1 cellular context compared by ENCODE assay signal in the genomic region with DNA sequence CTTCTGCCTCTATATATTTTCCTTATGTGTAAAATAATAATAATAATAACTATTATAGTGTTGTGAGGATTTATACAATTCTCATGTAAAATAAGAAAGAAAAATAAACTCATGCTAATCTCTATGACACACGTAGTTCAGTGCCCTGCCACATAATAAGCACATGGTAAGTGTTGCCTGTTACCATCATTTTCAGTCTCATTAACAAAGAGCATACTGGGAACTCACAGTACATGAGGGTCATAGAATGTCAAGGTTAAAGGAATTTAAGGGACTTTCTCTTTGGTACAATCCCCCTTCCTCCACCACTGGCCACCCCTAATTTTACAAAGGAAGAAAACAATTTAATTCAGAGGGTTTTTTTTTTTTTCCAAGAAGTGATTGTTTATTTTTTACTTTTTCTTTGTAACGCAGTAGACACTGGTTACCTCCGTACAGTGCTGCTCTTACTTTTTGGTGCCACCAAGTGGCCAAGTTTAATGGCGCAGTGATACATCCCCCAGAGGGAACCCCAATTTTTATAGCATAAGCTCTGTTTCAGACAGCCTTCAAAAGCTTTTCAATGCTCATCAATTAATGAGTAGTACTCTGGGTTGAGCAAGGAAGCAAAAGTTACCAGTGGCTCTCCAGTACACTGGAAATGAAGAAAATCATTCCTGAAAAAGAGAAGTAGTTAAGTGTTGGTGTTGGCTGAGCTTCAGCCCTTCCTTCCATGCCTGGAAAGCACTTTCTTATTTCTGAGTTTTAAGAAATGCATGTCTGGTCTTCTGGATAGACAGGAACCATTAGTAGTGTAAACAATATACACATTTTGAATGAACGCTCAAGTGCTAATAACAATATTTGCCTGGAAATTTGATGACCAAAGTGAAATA.
TF ChIP-seq lines count a peak whose summit lies in the region.

No MANE protein-coding gene starts in this region.

TF ChIP-seq in GM23338, 12 proteins besides CTCF, POLR2A, EP300 and RAD21 (continued from another document):
- TF ChIP-seq, protein P1, sequence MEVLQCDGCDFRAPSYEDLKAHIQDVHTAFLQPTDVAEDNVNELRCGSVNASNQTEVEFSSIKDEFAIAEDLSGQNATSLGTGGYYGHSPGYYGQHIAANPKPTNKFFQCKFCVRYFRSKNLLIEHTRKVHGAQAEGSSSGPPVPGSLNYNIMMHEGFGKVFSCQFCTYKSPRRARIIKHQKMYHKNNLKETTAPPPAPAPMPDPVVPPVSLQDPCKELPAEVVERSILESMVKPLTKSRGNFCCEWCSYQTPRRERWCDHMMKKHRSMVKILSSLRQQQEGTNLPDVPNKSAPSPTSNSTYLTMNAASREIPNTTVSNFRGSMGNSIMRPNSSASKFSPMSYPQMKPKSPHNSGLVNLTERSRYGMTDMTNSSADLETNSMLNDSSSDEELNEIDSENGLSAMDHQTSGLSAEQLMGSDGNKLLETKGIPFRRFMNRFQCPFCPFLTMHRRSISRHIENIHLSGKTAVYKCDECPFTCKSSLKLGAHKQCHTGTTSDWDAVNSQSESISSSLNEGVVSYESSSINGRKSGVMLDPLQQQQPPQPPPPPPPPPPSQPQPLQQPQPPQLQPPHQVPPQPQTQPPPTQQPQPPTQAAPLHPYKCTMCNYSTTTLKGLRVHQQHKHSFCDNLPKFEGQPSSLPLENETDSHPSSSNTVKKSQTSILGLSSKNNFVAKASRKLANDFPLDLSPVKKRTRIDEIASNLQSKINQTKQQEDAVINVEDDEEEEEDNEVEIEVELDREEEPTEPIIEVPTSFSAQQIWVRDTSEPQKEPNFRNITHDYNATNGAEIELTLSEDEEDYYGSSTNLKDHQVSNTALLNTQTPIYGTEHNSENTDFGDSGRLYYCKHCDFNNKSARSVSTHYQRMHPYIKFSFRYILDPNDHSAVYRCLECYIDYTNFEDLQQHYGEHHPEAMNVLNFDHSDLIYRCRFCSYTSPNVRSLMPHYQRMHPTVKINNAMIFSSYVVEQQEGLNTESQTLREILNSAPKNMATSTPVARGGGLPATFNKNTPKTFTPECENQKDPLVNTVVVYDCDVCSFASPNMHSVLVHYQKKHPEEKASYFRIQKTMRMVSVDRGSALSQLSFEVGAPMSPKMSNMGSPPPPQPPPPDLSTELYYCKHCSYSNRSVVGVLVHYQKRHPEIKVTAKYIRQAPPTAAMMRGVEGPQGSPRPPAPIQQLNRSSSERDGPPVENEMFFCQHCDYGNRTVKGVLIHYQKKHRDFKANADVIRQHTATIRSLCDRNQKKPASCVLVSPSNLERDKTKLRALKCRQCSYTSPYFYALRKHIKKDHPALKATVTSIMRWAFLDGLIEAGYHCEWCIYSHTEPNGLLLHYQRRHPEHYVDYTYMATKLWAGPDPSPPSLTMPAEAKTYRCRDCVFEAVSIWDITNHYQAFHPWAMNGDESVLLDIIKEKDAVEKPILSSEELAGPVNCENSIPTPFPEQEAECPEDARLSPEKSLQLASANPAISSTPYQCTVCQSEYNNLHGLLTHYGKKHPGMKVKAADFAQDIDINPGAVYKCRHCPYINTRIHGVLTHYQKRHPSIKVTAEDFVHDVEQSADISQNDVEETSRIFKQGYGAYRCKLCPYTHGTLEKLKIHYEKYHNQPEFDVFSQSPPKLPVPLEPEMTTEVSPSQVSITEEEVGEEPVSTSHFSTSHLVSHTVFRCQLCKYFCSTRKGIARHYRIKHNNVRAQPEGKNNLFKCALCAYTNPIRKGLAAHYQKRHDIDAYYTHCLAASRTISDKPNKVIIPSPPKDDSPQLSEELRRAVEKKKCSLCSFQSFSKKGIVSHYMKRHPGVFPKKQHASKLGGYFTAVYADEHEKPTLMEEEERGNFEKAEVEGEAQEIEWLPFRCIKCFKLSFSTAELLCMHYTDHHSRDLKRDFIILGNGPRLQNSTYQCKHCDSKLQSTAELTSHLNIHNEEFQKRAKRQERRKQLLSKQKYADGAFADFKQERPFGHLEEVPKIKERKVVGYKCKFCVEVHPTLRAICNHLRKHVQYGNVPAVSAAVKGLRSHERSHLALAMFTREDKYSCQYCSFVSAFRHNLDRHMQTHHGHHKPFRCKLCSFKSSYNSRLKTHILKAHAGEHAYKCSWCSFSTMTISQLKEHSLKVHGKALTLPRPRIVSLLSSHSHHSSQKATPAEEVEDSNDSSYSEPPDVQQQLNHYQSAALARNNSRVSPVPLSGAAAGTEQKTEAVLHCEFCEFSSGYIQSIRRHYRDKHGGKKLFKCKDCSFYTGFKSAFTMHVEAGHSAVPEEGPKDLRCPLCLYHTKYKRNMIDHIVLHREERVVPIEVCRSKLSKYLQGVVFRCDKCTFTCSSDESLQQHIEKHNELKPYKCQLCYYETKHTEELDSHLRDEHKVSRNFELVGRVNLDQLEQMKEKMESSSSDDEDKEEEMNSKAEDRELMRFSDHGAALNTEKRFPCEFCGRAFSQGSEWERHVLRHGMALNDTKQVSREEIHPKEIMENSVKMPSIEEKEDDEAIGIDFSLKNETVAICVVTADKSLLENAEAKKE (CRISPR knock-in tag; IDR thresholded peaks at IDR 0.05), result no peak
- TF ChIP-seq EZH2 (IDR thresholded peaks at IDR 0.05; ENCODE audit: low read depth, unreplicated experiment) (no peak), EZH2phosphoT487 (IDR thresholded peaks at IDR 0.05; ENCODE audit: unreplicated experiment) (no peak), CREB1 (CRISPR knock-in tag; IDR thresholded peaks at IDR 0.05; ENCODE audit: low read depth) (no peak), JUNB (IDR thresholded peaks at IDR 0.05; ENCODE audit: unreplicated experiment) (no peak), NANOG (IDR thresholded peaks at IDR 0.05; ENCODE audit: borderline replicate concordance) (no peak), ZNF331 (CRISPR knock-in tag; IDR thresholded peaks at IDR 0.05; ENCODE audit: low read depth) (no peak), ZNF114 (CRISPR knock-in tag; IDR thresholded peaks at IDR 0.05) (no peak)
- TF ChIP-seq, protein P2, sequence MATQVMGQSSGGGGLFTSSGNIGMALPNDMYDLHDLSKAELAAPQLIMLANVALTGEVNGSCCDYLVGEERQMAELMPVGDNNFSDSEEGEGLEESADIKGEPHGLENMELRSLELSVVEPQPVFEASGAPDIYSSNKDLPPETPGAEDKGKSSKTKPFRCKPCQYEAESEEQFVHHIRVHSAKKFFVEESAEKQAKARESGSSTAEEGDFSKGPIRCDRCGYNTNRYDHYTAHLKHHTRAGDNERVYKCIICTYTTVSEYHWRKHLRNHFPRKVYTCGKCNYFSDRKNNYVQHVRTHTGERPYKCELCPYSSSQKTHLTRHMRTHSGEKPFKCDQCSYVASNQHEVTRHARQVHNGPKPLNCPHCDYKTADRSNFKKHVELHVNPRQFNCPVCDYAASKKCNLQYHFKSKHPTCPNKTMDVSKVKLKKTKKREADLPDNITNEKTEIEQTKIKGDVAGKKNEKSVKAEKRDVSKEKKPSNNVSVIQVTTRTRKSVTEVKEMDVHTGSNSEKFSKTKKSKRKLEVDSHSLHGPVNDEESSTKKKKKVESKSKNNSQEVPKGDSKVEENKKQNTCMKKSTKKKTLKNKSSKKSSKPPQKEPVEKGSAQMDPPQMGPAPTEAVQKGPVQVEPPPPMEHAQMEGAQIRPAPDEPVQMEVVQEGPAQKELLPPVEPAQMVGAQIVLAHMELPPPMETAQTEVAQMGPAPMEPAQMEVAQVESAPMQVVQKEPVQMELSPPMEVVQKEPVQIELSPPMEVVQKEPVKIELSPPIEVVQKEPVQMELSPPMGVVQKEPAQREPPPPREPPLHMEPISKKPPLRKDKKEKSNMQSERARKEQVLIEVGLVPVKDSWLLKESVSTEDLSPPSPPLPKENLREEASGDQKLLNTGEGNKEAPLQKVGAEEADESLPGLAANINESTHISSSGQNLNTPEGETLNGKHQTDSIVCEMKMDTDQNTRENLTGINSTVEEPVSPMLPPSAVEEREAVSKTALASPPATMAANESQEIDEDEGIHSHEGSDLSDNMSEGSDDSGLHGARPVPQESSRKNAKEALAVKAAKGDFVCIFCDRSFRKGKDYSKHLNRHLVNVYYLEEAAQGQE (IDR thresholded peaks at IDR 0.05; ENCODE audit: unreplicated experiment), result no peak
